In the genomic region with DNA sequence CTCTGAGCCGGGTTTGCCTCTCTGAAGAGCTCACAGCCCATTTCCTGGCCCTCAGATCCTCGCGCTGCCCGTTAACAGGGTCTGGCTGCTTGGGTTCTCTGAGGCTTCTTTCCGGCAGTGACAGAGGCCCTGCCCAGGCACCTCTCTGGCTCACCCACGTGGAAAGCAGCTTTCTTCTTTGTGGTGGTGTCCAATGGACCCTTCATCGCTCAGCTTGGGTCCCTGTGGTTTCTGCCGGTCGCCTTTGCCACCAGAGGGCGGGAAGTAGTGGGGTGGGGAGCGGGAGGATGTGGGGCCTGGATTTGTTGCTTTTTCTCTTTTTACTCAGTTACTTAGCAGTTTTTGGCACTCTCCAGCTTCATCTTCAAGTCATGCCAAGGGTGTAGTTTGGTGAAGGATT, we compare ENCODE assay signal across 21 cellular contexts. TPM values are rescaled to one million over a fixed set of nuclear protein-coding genes. Genes with fewer than 3 reads are reported as not detected.
DNase-seq lines count a peak whose midpoint lies in the region; ATAC-seq, FAIRE-seq and TF ChIP-seq lines count a peak whose summit lies in the region.
"Had no signal": no experiment of that assay in that cellular context is flagged by ENCODE, and none has a peak within 500 bp of the region (broad histone marks: within the 10 kb centered on the region; RNA-seq: fewer than 3 reads in every experiment).

No MANE protein-coding gene starts in this region.

- DNase-seq in H7 (peak; percentile 69), chondrocyte (ENCODE audit: low spot score) (peak; percentile 27), osteoblast (ENCODE audit: insufficient read length, low spot score, missing footprints) (peak; percentile 74), GM12892 (ENCODE audit: insufficient read length) (no peak), psoas muscle (no peak), KG1 (lab: John Stamatoyannopoulos, UW) (no peak)
- DNase-seq: CD4-positive, alpha-beta T cell; CD8-positive, alpha-beta memory T cell; DMS 273 treated with DMSO at 0.1 percent for 48 hours; DMS79; EL; GDM1; H9 had no signal

- H3K9ac ChIP-seq in BLaER1 treated with 17β-estradiol and CSF1 and Interleukin-3, amounts not matched to agents 10 nM and 100 nM: peak overlapping the region in 1 of 11 experiments; percentile 7; a peak in 1 of 22 replicates

- no peaks in the 10 kb centered on the region for H3K27me3 ChIP-seq in BLaER1 treated with 17β-estradiol and CSF1 and Interleukin-3, amounts not matched to agents 10 nM and 100 nM
- no peaks in the 10 kb centered on the region for H3K27me3 ChIP-seq in H7 (ENCODE audit: control insufficient read depth, insufficient read depth, low read length)
- no peaks in the 10 kb centered on the region for H3K27me3 ChIP-seq in osteoblast (ENCODE audit: insufficient read depth, low read length)
- peaks cover 0 to 3% (median 0%) of the 10 kb centered on the region in 3 donors for H3K27me3 ChIP-seq in psoas muscle (ENCODE audit: insufficient read depth in 3 of 3, low read length in 2 of 3)

- no peaks in the 10 kb centered on the region for H4K20me1 ChIP-seq in BLaER1 treated with 17β-estradiol and CSF1 and Interleukin-3, amounts not matched to agents 10 nM and 100 nM
- H4K20me1 ChIP-seq in osteoblast (ENCODE audit: insufficient read depth, low read length): no peaks in the 10 kb centered on the region

- no peak overlapping the region for H3K4me3 Mint-ChIP-seq in chondrocyte (ENCODE audit: unreplicated experiment)
- H3K4me3 Mint-ChIP-seq: CD14-positive monocyte; CD4-positive, alpha-beta T cell; CD8-positive, alpha-beta memory T cell; H9 had no signal

- H3K27me3 Mint-ChIP-seq in chondrocyte (ENCODE audit: low read depth): peaks cover 25% of the 10 kb centered on the region

- H2AFZ ChIP-seq in osteoblast (ENCODE audit: low read length): no peak overlapping the region

- H3K79me2 ChIP-seq in osteoblast (ENCODE audit: insufficient read depth, low read length): no peaks in the 10 kb centered on the region

- WGBS in psoas muscle, 3 donors: 70 to 76% (median 75%) methylated on average over 11 of the region's 11 CpGs

- no peak for FAIRE-seq in GM12892 (lab: Jason Lieb, UNC)
- FAIRE-seq: D721Med, GM12878, GM18507, H1 had no signal

- no peaks in the 10 kb centered on the region for H3K4me1 Mint-ChIP-seq in chondrocyte (ENCODE audit: low read depth)
- H3K4me1 Mint-ChIP-seq: CD14-positive monocyte; CD8-positive, alpha-beta memory T cell had no signal

- TF ChIP-seq CTCF in chondrocyte (IDR thresholded peaks at IDR 0.05) (no peak), osteoblast (IDR thresholded peaks at IDR 0.05; ENCODE audit: extremely low read depth, low read depth, low read length) (no peak), psoas muscle (IDR thresholded peaks at IDR 0.05) (no peak)

- ATAC-seq in psoas muscle (no peak), GM19397 (IDR thresholded peaks at IDR 0.05; ENCODE audit: unreplicated experiment) (no peak)
- ATAC-seq: GM12878, HCT116 had no signal

- intact Hi-C loops in psoas muscle (cut with DNase I): no loop called here

- peaks cover 0 to 3% (median 0%) of the 10 kb centered on the region in 11 experiments; a peak in 1 of 22 replicates for H3K36me3 ChIP-seq in BLaER1 treated with 17β-estradiol and CSF1 and Interleukin-3, amounts not matched to agents 10 nM and 100 nM
- H3K36me3 ChIP-seq in H7 (replicated peaks; ENCODE audit: control insufficient read depth, insufficient read depth, low read length) (no peaks in the 10 kb centered on the region), osteoblast (ENCODE audit: insufficient read depth, low read length) (no peaks in the 10 kb centered on the region), psoas muscle (ENCODE audit: insufficient read depth in 1 of 2, low read depth in 1 of 2) (no peaks in the 10 kb centered on the region)

- H3K27ac ChIP-seq in BLaER1 treated with 17β-estradiol and CSF1 and Interleukin-3, amounts not matched to agents 10 nM and 100 nM: peak overlapping the region in 3 of 11 experiments; percentile 32 to 50 (median 42); a peak in 4 of 22 replicates
- no peak overlapping the region for H3K27ac ChIP-seq in osteoblast (ENCODE audit: low read depth, low read length)
- H3K27ac ChIP-seq in psoas muscle: no peak overlapping the region

- peak overlapping the region; percentile 23 to 74 (median 61); a peak in 21 of 22 replicates for H3K4me2 ChIP-seq in BLaER1 treated with 17β-estradiol and CSF1 and Interleukin-3, amounts not matched to agents 10 nM and 100 nM
- H3K4me2 ChIP-seq in osteoblast (ENCODE audit: insufficient read depth, low read length): no peak overlapping the region

- no peak overlapping the region for H3K27ac Mint-ChIP-seq in chondrocyte (ENCODE audit: unreplicated experiment)
- H3K27ac Mint-ChIP-seq: CD14-positive monocyte; CD4-positive, alpha-beta T cell; CD8-positive, alpha-beta memory T cell; H9 had no signal

- H3K4me1 ChIP-seq in BLaER1 treated with 17β-estradiol and CSF1 and Interleukin-3, amounts not matched to agents 10 nM and 100 nM: peaks cover 7 to 29% (median 21%) of the 10 kb centered on the region in 10 experiments; a peak in 18 of 20 replicates
- H3K4me1 ChIP-seq in osteoblast (ENCODE audit: insufficient read depth, low read length): no peaks in the 10 kb centered on the region
- H3K4me1 ChIP-seq in psoas muscle: no peaks in the 10 kb centered on the region

- H3K9me3 Mint-ChIP-seq in chondrocyte (ENCODE audit: low read depth): peaks cover 11% of the 10 kb centered on the region

- H3K36me3 Mint-ChIP-seq in chondrocyte (ENCODE audit: low read depth): peaks cover 2% of the 10 kb centered on the region
- H3K36me3 Mint-ChIP-seq: CD14-positive monocyte had no signal

- no peak for TF ChIP-seq POLR2A in GM12892 (IDR thresholded peaks at IDR 0.05; ENCODE audit: low read depth, low read length)

- no peak overlapping the region for H3K4me3 ChIP-seq in BLaER1 treated with 17β-estradiol and CSF1 and Interleukin-3, amounts not matched to agents 10 nM and 100 nM
- no peak overlapping the region for H3K4me3 ChIP-seq in H7 (ENCODE audit: insufficient read depth, low read depth, low read length)
- H3K4me3 ChIP-seq in osteoblast (ENCODE audit: insufficient read depth, low read length): no peak overlapping the region
- H3K4me3 ChIP-seq in psoas muscle: no peak overlapping the region
- H3K4me3 ChIP-seq: GM12878 had no signal

- peaks cover 28 to 39% (median 37%) of the 10 kb centered on the region in 11 experiments for H3K9me3 ChIP-seq in BLaER1 treated with 17β-estradiol and CSF1 and Interleukin-3, amounts not matched to agents 10 nM and 100 nM (replicated peaks in 1 of 11)
- peaks cover 9% of the 10 kb centered on the region for H3K9me3 ChIP-seq in osteoblast (ENCODE audit: low read depth, low read length)
- H3K9me3 ChIP-seq in psoas muscle: peaks cover 17% of the 10 kb centered on the region

RNA-seq across cellular contexts. Expression of a gene that starts 15.6 kb away (rescaled TPM):
- total RNA-seq in H7 (2014; rRNA removed; shearing (Covaris generic)): 0.42 and 0.63 TPM in 2 replicates
- total RNA-seq in chondrocyte: 0.67 to 1.6 TPM (median 0.69 TPM) in 3 replicates
- 0.29 and 0.36 TPM in 2 replicates for total RNA-seq in osteoblast
- polyA plus RNA-seq in GM12892 (2012; ENCODE audit: missing spikeins): not detected
- total RNA-seq in psoas muscle: 1 to 10 TPM in 1 of 4 donors, under 1 TPM in 3; 0.49 to 1.7 (median 0.54) TPM
- under 1 TPM; 0.12 to 0.86 (median 0.37) TPM for polyA plus RNA-seq in psoas muscle
- total RNA-seq: GM12878 had no signal
- polyA plus RNA-seq: CD14-positive monocyte; CD8-positive, alpha-beta memory T cell had no signal

Comparison
In these comparisons a context has a peak if more than half of its experiments do, and no peak if none do; other contexts are left out.
1. DNase-seq: peak in H7 (single experiment), chondrocyte (single experiment) and osteoblast (single experiment); none in GM12892 (single experiment), psoas muscle (0 of 2) and KG1 (single experiment).